8 cellular contexts compared by ENCODE assay signal in the genomic region with DNA sequence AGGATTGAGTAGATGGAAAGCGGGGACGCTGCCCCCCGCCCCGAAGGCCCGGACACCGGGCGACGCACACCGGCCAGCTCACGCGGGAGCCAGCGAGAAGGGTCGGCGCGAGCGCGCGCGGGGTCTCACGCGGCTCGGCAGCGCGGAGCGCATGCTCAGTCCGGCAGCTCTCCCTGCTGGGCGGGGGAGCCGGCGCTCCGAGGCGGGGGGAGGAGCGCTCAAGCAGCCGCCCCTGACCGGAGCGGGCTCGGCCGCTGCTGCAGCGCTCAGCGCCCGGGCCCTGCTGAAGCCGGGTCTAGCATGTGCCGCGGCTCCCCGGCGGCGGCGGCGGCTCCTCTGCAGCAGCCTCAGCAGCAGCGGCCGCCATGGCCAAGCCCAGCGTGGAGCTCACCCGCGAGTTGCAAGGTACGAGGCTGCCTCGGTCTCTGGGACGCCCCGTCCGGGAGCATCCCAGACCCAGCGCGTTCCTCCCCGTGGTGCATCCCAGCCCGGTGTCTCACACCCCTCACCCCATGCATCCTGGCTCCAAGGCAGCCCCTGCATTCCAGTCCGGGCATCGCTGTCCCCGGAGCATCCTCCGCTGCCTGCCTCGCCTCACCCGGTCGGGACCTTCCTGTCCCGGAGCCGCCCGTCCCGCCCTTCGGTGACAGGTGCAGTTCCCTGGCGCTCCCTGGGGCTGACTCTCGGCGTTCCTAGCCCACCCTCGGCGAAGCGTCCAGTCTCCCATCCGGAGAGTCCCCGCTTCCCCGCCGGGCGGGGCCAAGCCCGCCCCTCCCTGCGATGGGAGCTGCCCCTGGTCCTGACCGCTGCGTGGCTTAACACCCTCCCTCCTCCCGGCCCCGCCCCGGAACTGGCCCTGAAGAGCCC. TPM values are rescaled to one million over a fixed set of nuclear protein-coding genes. Genes with fewer than 3 reads are reported as not detected.
A peak's percentile ranks its signal among the peaks of the same experiment; 100 is the strongest.
DNase-seq lines count a peak whose midpoint lies in the region; ATAC-seq lines count a peak whose summit lies in the region.

A gene with protein sequence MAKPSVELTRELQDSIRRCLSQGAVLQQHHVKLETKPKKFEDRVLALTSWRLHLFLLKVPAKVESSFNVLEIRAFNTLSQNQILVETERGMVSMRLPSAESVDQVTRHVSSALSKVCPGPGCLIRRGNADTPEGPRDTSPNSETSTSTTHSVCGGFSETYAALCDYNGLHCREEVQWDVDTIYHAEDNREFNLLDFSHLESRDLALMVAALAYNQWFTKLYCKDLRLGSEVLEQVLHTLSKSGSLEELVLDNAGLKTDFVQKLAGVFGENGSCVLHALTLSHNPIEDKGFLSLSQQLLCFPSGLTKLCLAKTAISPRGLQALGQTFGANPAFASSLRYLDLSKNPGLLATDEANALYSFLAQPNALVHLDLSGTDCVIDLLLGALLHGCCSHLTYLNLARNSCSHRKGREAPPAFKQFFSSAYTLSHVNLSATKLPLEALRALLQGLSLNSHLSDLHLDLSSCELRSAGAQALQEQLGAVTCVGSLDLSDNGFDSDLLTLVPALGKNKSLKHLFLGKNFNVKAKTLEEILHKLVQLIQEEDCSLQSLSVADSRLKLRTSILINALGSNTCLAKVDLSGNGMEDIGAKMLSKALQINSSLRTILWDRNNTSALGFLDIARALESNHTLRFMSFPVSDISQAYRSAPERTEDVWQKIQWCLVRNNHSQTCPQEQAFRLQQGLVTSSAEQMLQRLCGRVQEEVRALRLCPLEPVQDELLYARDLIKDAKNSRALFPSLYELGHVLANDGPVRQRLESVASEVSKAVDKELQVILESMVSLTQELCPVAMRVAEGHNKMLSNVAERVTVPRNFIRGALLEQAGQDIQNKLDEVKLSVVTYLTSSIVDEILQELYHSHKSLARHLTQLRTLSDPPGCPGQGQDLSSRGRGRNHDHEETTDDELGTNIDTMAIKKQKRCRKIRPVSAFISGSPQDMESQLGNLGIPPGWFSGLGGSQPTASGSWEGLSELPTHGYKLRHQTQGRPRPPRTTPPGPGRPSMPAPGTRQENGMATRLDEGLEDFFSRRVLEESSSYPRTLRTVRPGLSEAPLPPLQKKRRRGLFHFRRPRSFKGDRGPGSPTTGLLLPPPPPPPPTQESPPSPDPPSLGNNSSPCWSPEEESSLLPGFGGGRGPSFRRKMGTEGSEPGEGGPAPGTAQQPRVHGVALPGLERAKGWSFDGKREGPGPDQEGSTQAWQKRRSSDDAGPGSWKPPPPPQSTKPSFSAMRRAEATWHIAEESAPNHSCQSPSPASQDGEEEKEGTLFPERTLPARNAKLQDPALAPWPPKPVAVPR (N-terminal part only) (plus strand): TSS at position 221 of the 867 bp plus-strand sequence. CDS start 145 bp downstream, at position 366.

- H3K27me3 ChIP-seq in mucosa of stomach (ENCODE audit: control insufficient read depth, insufficient read depth, low read length): peaks cover 13% of the 10 kb centered on the region

- peak; percentile 58 for DNase-seq in CD1c-positive myeloid dendritic cell (ENCODE audit: extremely low spot score)
- peak; percentile 80 for DNase-seq in GM19238 (ENCODE audit: insufficient read length, low spot score)
- peak; percentile 12 for DNase-seq in NOMO-1 treated with DMSO at 0.1 percent for 48 hours (lab: John Stamatoyannopoulos, UW; ENCODE audit: unreplicated experiment)
- DNase-seq in activated T-cell treated with anti-CD3 and anti-CD28 coated beads, Interleukin-2, amount 50 U/mL, for 1 hour: peak; percentile 68
- peak; percentile 53 for DNase-seq in stimulated activated naive CD4-positive, alpha-beta T cell treated with Interleukin-2 at 50 U/mL for 16 hours (lab: John Stamatoyannopoulos, UW)

- peaks cover 17% of the 10 kb centered on the region for H3K4me1 ChIP-seq in mucosa of stomach (ENCODE audit: control insufficient read depth, insufficient read depth, low read length)

- peak; percentile 50 for ATAC-seq in HG03457 (IDR thresholded peaks at IDR 0.05; ENCODE audit: unreplicated experiment)
- ATAC-seq in esophagus mucosa: peak; percentile 74

- H3K36me3 ChIP-seq in mucosa of stomach (ENCODE audit: control insufficient read depth, insufficient read depth, low read length): no peaks in the 10 kb centered on the region

- H3K4me3 ChIP-seq in mucosa of stomach (ENCODE audit: low read length): peak within 1 kb of the TSS; percentile 60

- no peaks in the 10 kb centered on the region for H3K9me3 ChIP-seq in mucosa of stomach (ENCODE audit: control insufficient read depth, low read length)

- peak within 1 kb of the TSS; percentile 86 for H3K9ac ChIP-seq in mucosa of stomach (ENCODE audit: low read length)

RNA-seq across cellular contexts. Expression of the gene that starts here (rescaled TPM):
- total RNA-seq in esophagus mucosa: 0.48 TPM

Comparison
In these comparisons a context has a peak if more than half of its experiments do, and no peak if none do; other contexts are left out.
1. Peak in every context shown above with its lines: DNase-seq, ATAC-seq and H3K4me3 ChIP-seq.
2. Peak in ATAC-seq in esophagus mucosa; RNA of the gene not detected or under 1 TPM.
3. DNase-seq: peak in every context shown above with its lines; median percentile 80 in GM19238; 68 in activated T-cell treated with anti-CD3 and anti-CD28 coated beads, Interleukin-2, amount 50 U/mL, for 1 hour; 58 in CD1c-positive myeloid dendritic cell; 53 in stimulated activated naive CD4-positive, alpha-beta T cell treated with Interleukin-2 at 50 U/mL for 16 hours; 12 in NOMO-1 treated with DMSO at 0.1 percent for 48 hours.